In genomic region chr18:26021061-26021754, GRCh38 we compare ENCODE assay signal across 20 cellular contexts.
"Had no signal": no experiment of that assay in that cellular context is flagged by ENCODE, and none has a peak within 500 bp of the region (broad histone marks: within the 10 kb centered on the region; RNA-seq: fewer than 3 reads in every experiment).

No MANE protein-coding gene starts in this region.

- H2AFZ ChIP-seq: hepatocyte had no signal

- H3K4me3 ChIP-seq: hepatocyte, left ventricle myocardium inferior, spleen, thoracic aorta, upper lobe of left lung had no signal

- H3K27ac ChIP-seq: hepatocyte, left ventricle myocardium inferior, spleen, thoracic aorta, upper lobe of left lung had no signal

- H3K9me3 Mint-ChIP-seq: activated CD4-positive, alpha-beta memory T cell treated with anti-CD3 and anti-CD28 coated beads for 36 hours; activated naive CD8-positive, alpha-beta T cell treated with anti-CD3 and anti-CD28 coated beads, Interleukin-2, amount 10 ng/mL, durations not matched to agents 7 days and 5 days; dendritic cell treated with granulocyte-macrophage colony-stimulating factor and Interleukin-4, amounts not matched to agents 40 ng/mL and 50 ng/mL, for 4 days had no signal

- H3K79me2 ChIP-seq: hepatocyte had no signal

- H3K4me1 Mint-ChIP-seq: nephron had no signal

- H3K4me1 ChIP-seq: left ventricle myocardium inferior, upper lobe of left lung had no signal

- H3K27me3 Mint-ChIP-seq: activated CD4-positive, alpha-beta memory T cell treated with anti-CD3 and anti-CD28 coated beads for 36 hours; activated naive CD8-positive, alpha-beta T cell treated with anti-CD3 and anti-CD28 coated beads, Interleukin-2, amount 10 ng/mL, durations not matched to agents 7 days and 5 days; dendritic cell treated with granulocyte-macrophage colony-stimulating factor and Interleukin-4, amounts not matched to agents 40 ng/mL and 50 ng/mL, for 4 days had no signal

- H3K9me3 ChIP-seq: thoracic aorta had no signal

- H3K27ac Mint-ChIP-seq: activated CD4-positive, alpha-beta memory T cell treated with anti-CD3 and anti-CD28 coated beads for 36 hours; activated naive CD8-positive, alpha-beta T cell treated with anti-CD3 and anti-CD28 coated beads, Interleukin-2, amount 10 ng/mL, durations not matched to agents 7 days and 5 days; dendritic cell treated with granulocyte-macrophage colony-stimulating factor and Interleukin-4, amounts not matched to agents 40 ng/mL and 50 ng/mL, for 4 days; nephron had no signal

- H3K4me2 ChIP-seq: hepatocyte had no signal

- H3K4me3 Mint-ChIP-seq: activated CD4-positive, alpha-beta memory T cell treated with anti-CD3 and anti-CD28 coated beads for 36 hours; activated naive CD8-positive, alpha-beta T cell treated with anti-CD3 and anti-CD28 coated beads, Interleukin-2, amount 10 ng/mL, durations not matched to agents 7 days and 5 days; dendritic cell treated with granulocyte-macrophage colony-stimulating factor and Interleukin-4, amounts not matched to agents 40 ng/mL and 50 ng/mL, for 4 days; immature natural killer cell; nephron had no signal

- DNase-seq: activated CD4-positive, alpha-beta memory T cell treated with anti-CD3 and anti-CD28 coated beads for 36 hours; activated naive CD4-positive, alpha-beta T cell treated with Interleukin-2 at 50 U/mL for 16 hours; activated naive CD8-positive, alpha-beta T cell treated with anti-CD3 and anti-CD28 coated beads, Interleukin-2, amount 10 ng/mL, durations not matched to agents 7 days and 5 days; activated T-cell treated with anti-CD3 and anti-CD28 coated beads, Interleukin-2, amount 50 U/mL, for 48 hours; effector CD8-positive, alpha-beta T cell; foreskin melanocyte; immature natural killer cell; left ventricle myocardium inferior; occipital lobe; posterior cingulate gyrus; retina; spleen; stimulated activated CD4-positive, alpha-beta T cell treated with anti-CD3 and anti-CD28 coated beads, Interleukin-4, amount 100 ng/mL, for 24 hours; stimulated activated naive CD4-positive, alpha-beta T cell treated with Interleukin-2 at 50 U/mL for 16 hours; T-helper 9 cell; upper lobe of left lung had no signal

- H3K27me3 ChIP-seq: hepatocyte, spleen, upper lobe of left lung had no signal
